ENCODE assay signal across 30 cellular contexts in genomic region chr2:26510344-26510973, GRCh38. TPM values are rescaled to one million over a fixed set of nuclear protein-coding genes. Genes with fewer than 3 reads are reported as not detected.
"Had no signal": no experiment of that assay in that cellular context is flagged by ENCODE, and none has a peak within 500 bp of the region (broad histone marks: within the 10 kb centered on the region; RNA-seq: fewer than 3 reads in every experiment).

No MANE protein-coding gene starts in this region.

- H3K4me3 ChIP-seq: ovary, psoas muscle, right lobe of liver, sigmoid colon, suprapubic skin, testis, tibial artery, transverse colon, upper lobe of left lung, vagina had no signal

- H3K4me3 Mint-ChIP-seq: naive B cell; naive thymus-derived CD8-positive, alpha-beta T cell; natural killer cell treated with Interleukin-12 subunit alpha and Interleukin-12 subunit beta and Interleukin-15 and Interleukin-18, amount 100 ng/mL, for 72 hours; nephron progenitor cell; neural crest cell; stimulated activated memory B cell treated with anti-CD40 and anti-IgM and Interleukin-4, amounts not matched to agents 10 μg/mL and 1 μg/mL and 100 μg/mL, for 72 hours; stimulated activated naive CD8-positive, alpha-beta T cell treated with anti-CD3 and anti-CD28 coated beads, Interleukin-15, Interleukin-2, amounts not matched to agents 100 ng/mL and 50 ng/mL, for 24 hours had no signal

- H3K36me3 ChIP-seq: ovary, right lobe of liver, sigmoid colon, suprapubic skin, tibial artery, transverse colon, upper lobe of left lung, vagina had no signal

- H3K36me3 Mint-ChIP-seq: naive B cell; naive thymus-derived CD8-positive, alpha-beta T cell; natural killer cell treated with Interleukin-12 subunit alpha and Interleukin-12 subunit beta and Interleukin-15 and Interleukin-18, amount 100 ng/mL, for 72 hours; stimulated activated memory B cell treated with anti-CD40 and anti-IgM and Interleukin-4, amounts not matched to agents 10 μg/mL and 1 μg/mL and 100 μg/mL, for 72 hours had no signal

- H3K9ac ChIP-seq: parathyroid adenoma had no signal

- H3K27me3 ChIP-seq: ovary, right lobe of liver, sigmoid colon, suprapubic skin, testis, transverse colon, upper lobe of left lung, vagina had no signal

- H3K4me1 ChIP-seq: parathyroid adenoma, psoas muscle, right lobe of liver, sigmoid colon, suprapubic skin, testis, tibial artery, transverse colon, upper lobe of left lung, vagina had no signal

- H3K4me1 Mint-ChIP-seq: naive B cell, neural crest cell had no signal

- H3K27ac Mint-ChIP-seq: naive thymus-derived CD8-positive, alpha-beta T cell; natural killer cell treated with Interleukin-12 subunit alpha and Interleukin-12 subunit beta and Interleukin-15 and Interleukin-18, amount 100 ng/mL, for 72 hours; progenitor cell of endocrine pancreas; stimulated activated memory B cell treated with anti-CD40 and anti-IgM and Interleukin-4, amounts not matched to agents 10 μg/mL and 1 μg/mL and 100 μg/mL, for 72 hours; stimulated activated naive CD8-positive, alpha-beta T cell treated with anti-CD3 and anti-CD28 coated beads, Interleukin-15, Interleukin-2, amounts not matched to agents 100 ng/mL and 50 ng/mL, for 24 hours had no signal

- ATAC-seq: naive thymus-derived CD8-positive, alpha-beta T cell; natural killer cell treated with Interleukin-12 subunit alpha and Interleukin-12 subunit beta and Interleukin-15 and Interleukin-18, amount 100 ng/mL, for 72 hours; psoas muscle; right cardiac atrium; right lobe of liver; stimulated activated memory B cell treated with anti-CD40 and anti-IgM and Interleukin-4, amounts not matched to agents 10 μg/mL and 1 μg/mL and 100 μg/mL, for 72 hours had no signal

- H2AFZ ChIP-seq: parathyroid adenoma had no signal

- H3K79me2 ChIP-seq: parathyroid adenoma had no signal

- H3K27me3 Mint-ChIP-seq: naive thymus-derived CD8-positive, alpha-beta T cell; stimulated activated naive CD8-positive, alpha-beta T cell treated with anti-CD3 and anti-CD28 coated beads, Interleukin-15, Interleukin-2, amounts not matched to agents 100 ng/mL and 50 ng/mL, for 24 hours had no signal

- DNase-seq: naive B cell; naive thymus-derived CD8-positive, alpha-beta T cell; nephron progenitor cell; occipital lobe; ovary; psoas muscle; right cardiac atrium; right lobe of liver; sigmoid colon; small intestine; stimulated activated CD4-positive, alpha-beta T cell treated with anti-CD3 and anti-CD28 coated beads, Interleukin-12 subunit alpha, Interleukin-12 subunit beta, amount 100 ng/mL, for 4 hours; stimulated activated CD4-positive, alpha-beta T cell treated with anti-CD3 and anti-CD28 coated beads, Interleukin-1b, Interleukin-23, amount 100 ng/mL, for 48 hours; stimulated activated CD4-positive, alpha-beta T cell treated with anti-CD3 and anti-CD28 coated beads, Interleukin-4, amount 100 ng/mL, for 1 hour; stimulated activated CD4-positive, alpha-beta T cell treated with anti-CD3 and anti-CD28 coated beads, Interleukin-4, amount 100 ng/mL, for 4 hours; stimulated activated CD8-positive, alpha-beta memory T cell treated with anti-CD3 and anti-CD28 coated beads, Interleukin-4, amount 100 ng/mL, for 48 hours; stimulated activated naive CD4-positive, alpha-beta T cell; substantia nigra; testis; tibial artery; transverse colon had no signal

- H3K27ac ChIP-seq: ovary, parathyroid adenoma, psoas muscle, right lobe of liver, sigmoid colon, suprapubic skin, testis, tibial artery, transverse colon, upper lobe of left lung, vagina had no signal

- H3K9me3 ChIP-seq: ovary, psoas muscle, right lobe of liver, sigmoid colon, suprapubic skin, testis, tibial artery, transverse colon, upper lobe of left lung, vagina had no signal

- H3K9me3 Mint-ChIP-seq: naive B cell; naive thymus-derived CD8-positive, alpha-beta T cell; natural killer cell treated with Interleukin-12 subunit alpha and Interleukin-12 subunit beta and Interleukin-15 and Interleukin-18, amount 100 ng/mL, for 72 hours; nephron progenitor cell; neural crest cell; stimulated activated memory B cell treated with anti-CD40 and anti-IgM and Interleukin-4, amounts not matched to agents 10 μg/mL and 1 μg/mL and 100 μg/mL, for 72 hours; stimulated activated naive CD8-positive, alpha-beta T cell treated with anti-CD3 and anti-CD28 coated beads, Interleukin-15, Interleukin-2, amounts not matched to agents 100 ng/mL and 50 ng/mL, for 24 hours had no signal

RNA-seq across cellular contexts. Expression of gene OTOF, which starts 32.5 kb away (rescaled TPM):
- total RNA-seq: osteoblast had no signal
